ENCODE assay signal across 9 cellular contexts in the genomic region with DNA sequence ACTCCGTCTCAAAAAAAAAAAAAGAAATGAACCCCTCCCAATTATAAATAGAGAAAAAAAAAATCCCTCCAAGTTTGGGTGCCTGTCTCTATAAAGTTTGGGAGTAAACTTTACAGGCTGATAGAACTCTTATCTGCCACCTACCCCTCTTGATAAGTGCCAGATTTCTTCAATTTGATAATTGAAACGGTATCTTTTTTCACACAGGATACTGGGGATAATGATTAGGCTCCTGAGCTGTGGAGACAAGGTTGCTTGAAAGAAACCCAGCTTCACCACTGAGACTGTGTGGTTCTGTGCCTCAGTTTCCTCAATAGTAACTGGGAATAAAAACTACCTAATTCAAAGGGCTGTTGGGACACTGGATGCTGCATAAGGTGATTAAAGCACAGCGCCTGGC. TPM values are rescaled to one million over a fixed set of nuclear protein-coding genes. Genes with fewer than 3 reads are reported as not detected.
DNase-seq lines count a peak whose midpoint lies in the region; FAIRE-seq and TF ChIP-seq lines count a peak whose summit lies in the region.
"Had no signal": no experiment of that assay in that cellular context is flagged by ENCODE, and none has a peak within 500 bp of the region (broad histone marks: within the 10 kb centered on the region; RNA-seq: fewer than 3 reads in every experiment).

No MANE protein-coding gene starts in this region.

- TF ChIP-seq CTCF in keratinocyte (optimal IDR thresholded peaks at IDR 0.05 in 1 of 3, IDR thresholded peaks at IDR 0.05 in 1 of 3, conservative IDR thresholded peaks at IDR 0.05 in 1 of 3; ENCODE audit: extremely low read depth in 1 of 3, insufficient read depth in 2 of 3, low read length in 3 of 3), result no peak

- H3K36me3 ChIP-seq in keratinocyte (ENCODE audit: control insufficient read depth in 2 of 2, extremely low read depth in 1 of 2, insufficient read depth in 2 of 2, low read length in 2 of 2) (no peaks in the 10 kb centered on the region), stomach smooth muscle (ENCODE audit: control insufficient read depth in 2 of 2, insufficient read depth in 2 of 2, low read length in 2 of 2) (no peaks in the 10 kb centered on the region)

- H3K27me3 ChIP-seq in keratinocyte (ENCODE audit: control insufficient read depth, extremely low read depth, insufficient read depth, low read length) (no peaks in the 10 kb centered on the region), stomach smooth muscle (ENCODE audit: control insufficient read depth in 1 of 2, insufficient read depth in 2 of 2, low read length in 2 of 2) (peaks cover 0 to 2% of the 10 kb centered on the region in 2 donors)

- H3K4me3 ChIP-seq in keratinocyte (ENCODE audit: control insufficient read depth in 2 of 3, extremely low read depth in 1 of 3, insufficient read depth in 2 of 3, low read depth in 1 of 3, low read length in 3 of 3), result peak overlapping the region in 2 of 3 experiments; percentile 32 to 51
- peak overlapping the region; percentile 3 to 69 for H3K4me3 ChIP-seq in stomach smooth muscle (ENCODE audit: low read length in 2 of 2)

- no peaks in the 10 kb centered on the region for H4K20me1 ChIP-seq in keratinocyte (ENCODE audit: control insufficient read depth, extremely low read depth, insufficient read depth, low read length)

- peaks cover 28% of the 10 kb centered on the region for H3K4me1 Mint-ChIP-seq in activated T-cell treated with anti-CD3 and anti-CD28 coated beads, Interleukin-2, amount 50 U/mL, for 24 hours (ENCODE audit: low read depth)
- peaks cover 11% of the 10 kb centered on the region for H3K4me1 Mint-ChIP-seq in activated T-helper 2 cell treated with anti-CD3 and anti-CD28 coated beads, Interferon-gamma antibody, Interleukin-2, Interleukin-4, amounts not matched to agents 10 μg/mL and 5 μg/mL and 100 μg/mL, durations not matched to agents 14 hours and 24 hours and 36 hours (ENCODE audit: low read depth)

- dilution Hi-C loops in keratinocyte (cut with MboI; ENCODE audit: extremely low pct_ligation_motif_present, low sequenced_read_pairs), result no loop called here

- H3K9ac ChIP-seq in keratinocyte (ENCODE audit: control insufficient read depth, extremely low read depth, insufficient read depth, low read length), result peak overlapping the region; percentile 71
- H3K9ac ChIP-seq in stomach smooth muscle (ENCODE audit: low read length in 2 of 2), result peak overlapping the region; percentile 35 to 69

- H3K36me3 Mint-ChIP-seq in activated T-cell treated with anti-CD3 and anti-CD28 coated beads, Interleukin-2, amount 50 U/mL, for 24 hours (ENCODE audit: low read depth), result no peaks in the 10 kb centered on the region
- no peaks in the 10 kb centered on the region for H3K36me3 Mint-ChIP-seq in activated T-helper 2 cell treated with anti-CD3 and anti-CD28 coated beads, Interferon-gamma antibody, Interleukin-2, Interleukin-4, amounts not matched to agents 10 μg/mL and 5 μg/mL and 100 μg/mL, durations not matched to agents 14 hours and 24 hours and 36 hours (ENCODE audit: low read depth)

- H3K4me3 Mint-ChIP-seq in activated T-cell treated with anti-CD3 and anti-CD28 coated beads, Interleukin-2, amount 50 U/mL, for 24 hours, result peak overlapping the region; percentile 76
- H3K4me3 Mint-ChIP-seq in activated T-helper 2 cell treated with anti-CD3 and anti-CD28 coated beads, Interferon-gamma antibody, Interleukin-2, Interleukin-4, amounts not matched to agents 10 μg/mL and 5 μg/mL and 100 μg/mL, durations not matched to agents 14 hours and 24 hours and 36 hours (ENCODE audit: low read depth), result peak overlapping the region; percentile 77

- no peak for DNase-seq in activated T-cell treated with anti-CD3 and anti-CD28 coated beads, Interleukin-2, amount 50 U/mL, for 24 hours
- DNase-seq in activated T-cell treated with anti-CD3 and anti-CD28 coated beads, Interleukin-2, amount 50 U/mL, for 1 hour, result no peak
- DNase-seq in activated T-helper 2 cell treated with anti-CD3 and anti-CD28 coated beads, Interferon-gamma antibody, Interleukin-2, Interleukin-4, amounts not matched to agents 10 μg/mL and 5 μg/mL and 100 μg/mL, durations not matched to agents 14 hours and 24 hours and 36 hours (ENCODE audit: low spot score), result no peak
- DNase-seq in keratinocyte (ENCODE audit: low read depth, low spot score), result no peak
- no peak for DNase-seq in mucosa of gallbladder (ENCODE audit: low spot score)
- DNase-seq in SHP77 (lab: John Stamatoyannopoulos, UW), result no peak
- DNase-seq in KG1 (lab: John Stamatoyannopoulos, UW), result no peak
- DNase-seq: NCI-H1417 treated with DMSO at 0.1 percent for 48 hours had no signal

- H3K79me2 ChIP-seq in keratinocyte (ENCODE audit: control insufficient read depth, insufficient read depth, low read length), result no peaks in the 10 kb centered on the region

- H3K4me1 ChIP-seq in keratinocyte (ENCODE audit: control insufficient read depth, extremely low read depth, insufficient read depth, low read length) (no peaks in the 10 kb centered on the region), stomach smooth muscle (ENCODE audit: control insufficient read depth, insufficient read depth, low read length) (peaks cover 7% of the 10 kb centered on the region)

- no peak for FAIRE-seq in keratinocyte (lab: Jason Lieb, UNC)

- no peak overlapping the region for H2AFZ ChIP-seq in keratinocyte (ENCODE audit: control insufficient read depth, low read length)

- no peaks in the 10 kb centered on the region for H3K9me3 ChIP-seq in keratinocyte (ENCODE audit: control insufficient read depth, low read depth, low read length)
- H3K9me3 ChIP-seq in stomach smooth muscle (ENCODE audit: control insufficient read depth in 2 of 2, low read length in 2 of 2), result no peaks in the 10 kb centered on the region

- peak overlapping the region; percentile 66 for H3K4me2 ChIP-seq in keratinocyte (ENCODE audit: control insufficient read depth, extremely low read depth, insufficient read depth, low read depth, low read length)

- no peaks in the 10 kb centered on the region for H3K9me1 ChIP-seq in keratinocyte (ENCODE audit: control insufficient read depth, extremely low read depth, insufficient read depth, low read length)

- no peaks in the 10 kb centered on the region for H3K9me3 Mint-ChIP-seq in activated T-cell treated with anti-CD3 and anti-CD28 coated beads, Interleukin-2, amount 50 U/mL, for 24 hours
- H3K9me3 Mint-ChIP-seq in activated T-helper 2 cell treated with anti-CD3 and anti-CD28 coated beads, Interferon-gamma antibody, Interleukin-2, Interleukin-4, amounts not matched to agents 10 μg/mL and 5 μg/mL and 100 μg/mL, durations not matched to agents 14 hours and 24 hours and 36 hours, result no peaks in the 10 kb centered on the region

- peak overlapping the region; percentile 14 for H3K27ac Mint-ChIP-seq in activated T-cell treated with anti-CD3 and anti-CD28 coated beads, Interleukin-2, amount 50 U/mL, for 24 hours
- H3K27ac Mint-ChIP-seq in activated T-helper 2 cell treated with anti-CD3 and anti-CD28 coated beads, Interferon-gamma antibody, Interleukin-2, Interleukin-4, amounts not matched to agents 10 μg/mL and 5 μg/mL and 100 μg/mL, durations not matched to agents 14 hours and 24 hours and 36 hours, result no peak overlapping the region

- peaks cover 31% of the 10 kb centered on the region for H3K27me3 Mint-ChIP-seq in activated T-cell treated with anti-CD3 and anti-CD28 coated beads, Interleukin-2, amount 50 U/mL, for 24 hours
- peaks cover 2% of the 10 kb centered on the region for H3K27me3 Mint-ChIP-seq in activated T-helper 2 cell treated with anti-CD3 and anti-CD28 coated beads, Interferon-gamma antibody, Interleukin-2, Interleukin-4, amounts not matched to agents 10 μg/mL and 5 μg/mL and 100 μg/mL, durations not matched to agents 14 hours and 24 hours and 36 hours (ENCODE audit: low read depth)

- intact Hi-C loops in activated T-helper 2 cell treated with anti-CD3 and anti-CD28 coated beads, Interferon-gamma antibody, Interleukin-2, Interleukin-4, amounts not matched to agents 10 μg/mL and 5 μg/mL and 100 μg/mL, durations not matched to agents 14 hours and 24 hours and 36 hours (cut with micrococcal nuclease), result no loop called here

- peak overlapping the region; percentile 36 for H3K27ac ChIP-seq in keratinocyte (ENCODE audit: control insufficient read depth, insufficient read depth, low read length)
- H3K27ac ChIP-seq in stomach smooth muscle (ENCODE audit: low read length), result no peak overlapping the region

RNA-seq across cellular contexts. Expression of a gene that starts 0.6 kb away (rescaled TPM):
- not detected in 2 replicates for total RNA-seq in activated T-helper 2 cell treated with anti-CD3 and anti-CD28 coated beads, Interferon-gamma antibody, Interleukin-2, Interleukin-4, amounts not matched to agents 10 μg/mL and 5 μg/mL and 100 μg/mL, durations not matched to agents 14 hours and 24 hours and 36 hours
- polyA plus RNA-seq in keratinocyte, result 0.59 to 0.98 TPM (median 0.98 TPM) in 3 replicates
- polyA plus RNA-seq in keratinocyte (2011; ENCODE audit: low read depth), result not detected
- polyA plus RNA-seq in keratinocyte (2011; cell fraction: cytosol; rRNA removed), result 0.57 and 0.80 TPM in 2 replicates
- 0.84 and 0.89 TPM in 2 replicates for polyA plus RNA-seq in keratinocyte (2011; cell fraction: nucleus; rRNA removed)
- 0.20 and 0.53 TPM in 2 replicates for polyA plus RNA-seq in keratinocyte (2012; ENCODE audit: low replicate concordance)
- polyA minus RNA-seq in keratinocyte, result 0.38 to 0.86 TPM in 2 of 3 replicates, not detected in the other
- polyA minus RNA-seq in keratinocyte (2011; cell fraction: cytosol; rRNA and poly(A)+ RNA removed), result not detected
- 0.53 and 1.1 TPM in 2 replicates for polyA minus RNA-seq in keratinocyte (2011; cell fraction: nucleus; rRNA and poly(A)+ RNA removed)
- 3.7 TPM for total RNA-seq in mucosa of gallbladder
